ENCODE assay signal across 25 cellular contexts in genomic region chr9:87776481-87777373, GRCh38. TPM values are rescaled to one million over a fixed set of nuclear protein-coding genes. Genes with fewer than 3 reads are reported as not detected.
"Had no signal": no experiment of that assay in that cellular context is flagged by ENCODE, and none has a peak within 500 bp of the region (broad histone marks: within the 10 kb centered on the region; RNA-seq: fewer than 3 reads in every experiment).

No MANE protein-coding gene starts in this region.

- DNase-seq: activated CD4-positive, alpha-beta T cell treated with anti-CD3 and anti-CD28 coated beads for 36 hours; activated CD4-positive, alpha-beta T cell treated with anti-CD3 and anti-CD28 coated beads, Interleukin-2, amount 10 ng/mL, durations not matched to agents 7 days and 5 days; activated CD4-positive, alpha-beta T cell treated with anti-CD3 and anti-CD28 coated beads, Interleukin-2, amount 50 U/mL, for 48 hours; activated CD8-positive, alpha-beta T cell treated with anti-CD3 and anti-CD28 coated beads, Interleukin-2, amount 10 ng/mL, durations not matched to agents 7 days and 5 days; activated gamma-delta T cell; activated naive CD4-positive, alpha-beta T cell treated with Interleukin-2 at 50 U/mL for 16 hours; activated T-cell treated with anti-CD3 and anti-CD28 coated beads, Interleukin-2, amount 50 U/mL, for 24 hours; adrenal gland; body of pancreas; NCI-H1105; NCI-H1417 treated with DMSO at 0.1 percent for 48 hours; NCI-H187 treated with DMSO at 0.1 percent for 48 hours; NCI-H2081; NCI-H226; NCI-H446 treated with DMSO at 0.1 percent for 48 hours; NCI-H524; NCI-H69; NCI-H82; NK-92 treated with Interleukin-12 subunit alpha and Interleukin-12 subunit beta, amount 100 ng/mL, for 24 hours; SHP77 treated with DMSO at 0.1 percent for 48 hours; SK-N-SH had no signal

- H3K9me3 ChIP-seq: adrenal gland, body of pancreas, breast epithelium, SJSA1, SK-N-SH had no signal

- H3K27me3 ChIP-seq: body of pancreas, SJSA1 had no signal

- H3K4me3 ChIP-seq: adrenal gland, body of pancreas, breast epithelium, SJSA1 had no signal

- H3K4me1 ChIP-seq: adrenal gland, body of pancreas, breast epithelium, SJSA1 had no signal

- H3K27ac ChIP-seq: adrenal gland, body of pancreas, breast epithelium, SJSA1 had no signal

- ATAC-seq: activated CD4-positive, alpha-beta T cell treated with anti-CD3 and anti-CD28 coated beads for 36 hours; activated CD4-positive, CD25-positive, alpha-beta regulatory T cell treated with anti-CD3 and anti-CD28 coated beads, Interleukin-2, amount 50 U/mL, for 24 hours; activated CD8-positive, alpha-beta T cell treated with anti-CD3 and anti-CD28 coated beads, Interleukin-2, amount 10 ng/mL, durations not matched to agents 7 days and 5 days; body of pancreas; WTC11 had no signal

- H3K36me3 ChIP-seq: adrenal gland, breast epithelium, SJSA1 had no signal

RNA-seq across cellular contexts. Expression of gene CTSL, which starts 50.8 kb away (rescaled TPM):
- total RNA-seq: activated CD8-positive, alpha-beta T cell treated with anti-CD3 and anti-CD28 coated beads, Interleukin-2, amount 10 ng/mL, durations not matched to agents 7 days and 5 days had no signal
